In genomic region chr12:62778187-62778586, GRCh38 we compare ENCODE assay signal across 31 cellular contexts.
"Had no signal": no experiment of that assay in that cellular context is flagged by ENCODE, and none has a peak within 500 bp of the region (broad histone marks: within the 10 kb centered on the region; RNA-seq: fewer than 3 reads in every experiment).

No MANE protein-coding gene starts in this region.

- FAIRE-seq: urothelium cell line had no signal

- H3K4me3 ChIP-seq: ovary, psoas muscle, skin epidermis, smooth muscle cell, spleen, stomach, thoracic aorta, thyroid gland, tibial nerve, upper lobe of left lung, vagina had no signal

- H3K4me3 Mint-ChIP-seq: naive thymus-derived CD8-positive, alpha-beta T cell; natural killer cell treated with Interleukin-12 subunit alpha and Interleukin-12 subunit beta and Interleukin-15 and Interleukin-18, amount 100 ng/mL, for 72 hours; nephron progenitor cell; neural crest cell; stimulated activated effector memory CD8-positive, alpha-beta T cell treated with anti-CD3 and anti-CD28 coated beads, Interleukin-12 subunit alpha, Interleukin-12 subunit beta, amount 100 ng/mL, for 72 hours; stimulated activated naive B cell treated with anti-CD40 and anti-IgM and Interleukin-4, amounts not matched to agents 10 μg/mL and 1 μg/mL and 100 μg/mL, for 72 hours; stimulated activated naive CD8-positive, alpha-beta T cell treated with anti-CD3 and anti-CD28 coated beads, Interleukin-15, Interleukin-2, amounts not matched to agents 100 ng/mL and 50 ng/mL, for 24 hours had no signal

- H3K4me1 ChIP-seq: psoas muscle, tibial nerve, upper lobe of left lung, vagina had no signal

- H3K36me3 ChIP-seq: ovary, spleen, stomach, thoracic aorta, thyroid gland, tibial nerve, upper lobe of left lung, vagina had no signal

- H3K4me1 Mint-ChIP-seq: naive thymus-derived CD8-positive, alpha-beta T cell; nephron progenitor cell; stimulated activated effector memory CD8-positive, alpha-beta T cell treated with anti-CD3 and anti-CD28 coated beads, Interleukin-12 subunit alpha, Interleukin-12 subunit beta, amount 100 ng/mL, for 72 hours; stimulated activated naive B cell treated with anti-CD40 and anti-IgM and Interleukin-4, amounts not matched to agents 10 μg/mL and 1 μg/mL and 100 μg/mL, for 72 hours had no signal

- ATAC-seq: naive thymus-derived CD8-positive, alpha-beta T cell; natural killer cell treated with Interleukin-12 subunit alpha and Interleukin-12 subunit beta and Interleukin-15 and Interleukin-18, amount 100 ng/mL, for 72 hours; psoas muscle; right cardiac atrium; sciatic nerve; stimulated activated effector memory CD8-positive, alpha-beta T cell treated with anti-CD3 and anti-CD28 coated beads, Interleukin-12 subunit alpha, Interleukin-12 subunit beta, amount 100 ng/mL, for 72 hours; stimulated activated naive B cell treated with anti-CD40 and anti-IgM and Interleukin-4, amounts not matched to agents 10 μg/mL and 1 μg/mL and 100 μg/mL, for 72 hours had no signal

- H3K4me2 ChIP-seq: smooth muscle cell had no signal

- H3K27me3 ChIP-seq: ovary, spleen, stomach, thyroid gland, tibial nerve, upper lobe of left lung, vagina had no signal

- H3K27me3 Mint-ChIP-seq: natural killer cell treated with Interleukin-12 subunit alpha and Interleukin-12 subunit beta and Interleukin-15 and Interleukin-18, amount 100 ng/mL, for 72 hours; stimulated activated naive B cell treated with anti-CD40 and anti-IgM and Interleukin-4, amounts not matched to agents 10 μg/mL and 1 μg/mL and 100 μg/mL, for 72 hours; stimulated activated naive CD8-positive, alpha-beta T cell treated with anti-CD3 and anti-CD28 coated beads, Interleukin-15, Interleukin-2, amounts not matched to agents 100 ng/mL and 50 ng/mL, for 24 hours had no signal

- H2AFZ ChIP-seq: parathyroid adenoma had no signal

- H3K36me3 Mint-ChIP-seq: naive thymus-derived CD8-positive, alpha-beta T cell; natural killer cell treated with Interleukin-12 subunit alpha and Interleukin-12 subunit beta and Interleukin-15 and Interleukin-18, amount 100 ng/mL, for 72 hours; stimulated activated effector memory CD8-positive, alpha-beta T cell treated with anti-CD3 and anti-CD28 coated beads, Interleukin-12 subunit alpha, Interleukin-12 subunit beta, amount 100 ng/mL, for 72 hours; stimulated activated naive B cell treated with anti-CD40 and anti-IgM and Interleukin-4, amounts not matched to agents 10 μg/mL and 1 μg/mL and 100 μg/mL, for 72 hours had no signal

- H3K9me3 ChIP-seq: ovary, psoas muscle, spleen, stomach, thoracic aorta, thyroid gland, tibial nerve, upper lobe of left lung, vagina had no signal

- H3K9me3 Mint-ChIP-seq: naive thymus-derived CD8-positive, alpha-beta T cell; natural killer cell treated with Interleukin-12 subunit alpha and Interleukin-12 subunit beta and Interleukin-15 and Interleukin-18, amount 100 ng/mL, for 72 hours; nephron progenitor cell; neural crest cell; stimulated activated effector memory CD8-positive, alpha-beta T cell treated with anti-CD3 and anti-CD28 coated beads, Interleukin-12 subunit alpha, Interleukin-12 subunit beta, amount 100 ng/mL, for 72 hours; stimulated activated naive CD8-positive, alpha-beta T cell treated with anti-CD3 and anti-CD28 coated beads, Interleukin-15, Interleukin-2, amounts not matched to agents 100 ng/mL and 50 ng/mL, for 24 hours had no signal

- DNase-seq: naive thymus-derived CD8-positive, alpha-beta T cell; nephron progenitor cell; occipital lobe; ovary; posterior cingulate gyrus; psoas muscle; right cardiac atrium; spleen; stimulated activated CD4-positive, alpha-beta T cell treated with anti-CD3 and anti-CD28 coated beads, Interleukin-15, amount 100 ng/mL, for 24 hours; stimulated activated CD4-positive, alpha-beta T cell treated with anti-CD3 and anti-CD28 coated beads, Interleukin-2, amount 100 ng/mL, for 24 hours; stimulated activated CD4-positive, alpha-beta T cell treated with anti-CD3 and anti-CD28 coated beads, Interleukin-2, amount 100 ng/mL, for 48 hours; stimulated activated CD4-positive, alpha-beta T cell treated with anti-CD3 and anti-CD28 coated beads, Interleukin-4, amount 100 ng/mL, for 24 hours; stimulated activated naive B cell treated with anti-CD40 and anti-IgM and Interleukin-4, amounts not matched to agents 10 μg/mL and 1 μg/mL and 100 μg/mL, for 72 hours; stimulated activated naive CD4-positive, alpha-beta T cell treated with Interleukin-2 at 50 U/mL for 16 hours; stomach; thyroid gland; trophoblast cell; upper lobe of left lung had no signal

- H3K27ac ChIP-seq: ovary, parathyroid adenoma, psoas muscle, skin epidermis, spleen, stomach, thoracic aorta, thyroid gland, tibial nerve, upper lobe of left lung, vagina had no signal

- H3K27ac Mint-ChIP-seq: natural killer cell treated with Interleukin-12 subunit alpha and Interleukin-12 subunit beta and Interleukin-15 and Interleukin-18, amount 100 ng/mL, for 72 hours; nephron progenitor cell; progenitor cell of endocrine pancreas; stimulated activated effector memory CD8-positive, alpha-beta T cell treated with anti-CD3 and anti-CD28 coated beads, Interleukin-12 subunit alpha, Interleukin-12 subunit beta, amount 100 ng/mL, for 72 hours; stimulated activated naive B cell treated with anti-CD40 and anti-IgM and Interleukin-4, amounts not matched to agents 10 μg/mL and 1 μg/mL and 100 μg/mL, for 72 hours; stimulated activated naive CD8-positive, alpha-beta T cell treated with anti-CD3 and anti-CD28 coated beads, Interleukin-15, Interleukin-2, amounts not matched to agents 100 ng/mL and 50 ng/mL, for 24 hours had no signal

- H3K9ac ChIP-seq: parathyroid adenoma had no signal
